ENCODE assay signal across 21 cellular contexts in the genomic region with DNA sequence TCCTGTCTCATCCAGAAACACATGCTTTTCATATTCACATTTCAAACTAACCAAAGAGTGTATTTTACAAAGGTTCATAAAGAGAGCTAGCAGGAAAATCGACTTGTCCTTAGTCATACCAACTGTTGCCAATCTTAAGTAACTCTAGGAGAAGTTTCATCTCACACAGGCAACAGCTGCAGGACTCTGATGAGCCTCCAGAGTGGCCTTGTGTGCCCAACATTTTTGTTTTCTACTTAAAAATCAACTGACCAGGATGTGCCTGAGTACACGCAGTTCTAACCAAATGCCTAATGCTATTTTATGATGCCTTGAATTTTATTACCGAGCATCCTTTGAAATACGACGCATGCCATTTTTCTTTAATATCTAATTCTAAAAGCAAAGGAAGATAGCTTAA.
"Had no signal": no experiment of that assay in that cellular context is flagged by ENCODE, and none has a peak within 500 bp of the region (broad histone marks: within the 10 kb centered on the region; RNA-seq: fewer than 3 reads in every experiment).

No MANE protein-coding gene starts in this region.

- H3K36me3 ChIP-seq: brain microvascular endothelial cell, cardiac muscle cell had no signal

- H3K27ac ChIP-seq: brain microvascular endothelial cell, cardiac muscle cell, VCaP had no signal

- H3K27me3 ChIP-seq: brain microvascular endothelial cell, cardiac muscle cell had no signal

- DNase-seq: activated CD4-positive, alpha-beta T cell treated with anti-CD3 and anti-CD28 coated beads for 4 hours; activated CD4-positive, CD25-positive, alpha-beta regulatory T cell; activated CD8-positive, alpha-beta memory T cell treated with anti-CD3 and anti-CD28 coated beads, Interleukin-2, amount 50 U/mL, for 4 hours; activated CD8-positive, alpha-beta T cell treated with anti-CD3 and anti-CD28 coated beads for 36 hours; activated gamma-delta T cell treated with Interleukin-2 at 50 U/mL for 16 hours; activated naive CD4-positive, alpha-beta T cell treated with anti-CD3 and anti-CD28 coated beads, Interleukin-2, amount 10 ng/mL, durations not matched to agents 7 days and 5 days; activated naive CD8-positive, alpha-beta T cell treated with anti-CD3 and anti-CD28 coated beads for 36 hours; activated T-cell treated with anti-CD3 and anti-CD28 coated beads, Interleukin-2, amount 50 U/mL, for 72 hours; brain microvascular endothelial cell; cerebellar nuclear complex; NCI-H146; NCI-H1930; NCI-H345; NCI-H510A; NCI-H69; SIG-M5; T-cell; T-helper 2 cell; T1000 had no signal

- H3K4me3 ChIP-seq: cardiac muscle cell had no signal

- ATAC-seq: activated CD8-positive, alpha-beta T cell treated with anti-CD3 and anti-CD28 coated beads for 36 hours; activated T-cell treated with anti-CD3 and anti-CD28 coated beads, Interleukin-2, amount 50 U/mL, for 72 hours; T-cell had no signal
